In genomic region chr11:102220728-102221467, GRCh38 we compare ENCODE assay signal across 15 cellular contexts.
DNase-seq lines count a peak whose midpoint lies in the region; ATAC-seq and TF ChIP-seq lines count a peak whose summit lies in the region.
"Had no signal": no experiment of that assay in that cellular context is flagged by ENCODE, and none has a peak within 500 bp of the region (broad histone marks: within the 10 kb centered on the region; RNA-seq: fewer than 3 reads in every experiment).

No MANE protein-coding gene starts in this region.

- intact Hi-C loops in CD14-positive monocyte (cut with micrococcal nuclease) = no loop called here

- no peak overlapping the region for H3K4me2 ChIP-seq in neuronal stem cell (ENCODE audit: insufficient read depth, low read length, poor library complexity, severe bottlenecking)

- peak; percentile 24; the same call in 2 of the 3 replicates for ATAC-seq in RWPE2 (ENCODE audit: low read depth)
- ATAC-seq: activated CD8-positive, alpha-beta memory T cell treated with anti-CD3 and anti-CD28 coated beads, Interleukin-2, amount 10 ng/mL, durations not matched to agents 7 days and 5 days; effector memory CD8-positive, alpha-beta T cell had no signal

- H3K9me3 ChIP-seq in RWPE2 (ENCODE audit: severe bottlenecking) = no peaks in the 10 kb centered on the region
- H3K9me3 ChIP-seq in neuronal stem cell (replicated peaks in 1 of 2; ENCODE audit: control insufficient read depth in 2 of 2, insufficient read depth in 1 of 2, low read depth in 1 of 2, low read length in 2 of 2) = no peaks in the 10 kb centered on the region

- no peak overlapping the region for H2AFZ ChIP-seq in neuronal stem cell (ENCODE audit: low read length)

- H2BK5ac ChIP-seq in neuronal stem cell (ENCODE audit: low read length) = no peak overlapping the region

- H2BK12ac ChIP-seq in neuronal stem cell (ENCODE audit: low read length) = no peak overlapping the region

- no peak overlapping the region for H4K8ac ChIP-seq in neuronal stem cell (ENCODE audit: low read depth, low read length)

- H3K9me3 Mint-ChIP-seq in nephron (no peaks in the 10 kb centered on the region), CD14-positive monocyte (peaks cover 0 to 2% (median 0%) of the 10 kb centered on the region in 7 donors)
- H3K9me3 Mint-ChIP-seq: effector memory CD8-positive, alpha-beta T cell had no signal

- no peak overlapping the region for H3K9ac ChIP-seq in neuronal stem cell (ENCODE audit: low read depth, low read length, poor library complexity)

- no peak overlapping the region for H3K18ac ChIP-seq in neuronal stem cell (ENCODE audit: low read length)

- peak; percentile 66 for DNase-seq in HCEC 1CT
- no peak for DNase-seq in RWPE2 (ENCODE audit: low spot score)
- peak; percentile 33 for DNase-seq in epithelial cell of esophagus (ENCODE audit: low read depth)
- DNase-seq in CD14-positive monocyte (ENCODE audit: low spot score) = no peak
- DNase-seq in NCI-H187 (lab: John Stamatoyannopoulos, UW) = no peak
- no peak for DNase-seq in neuronal stem cell (ENCODE audit: low spot score)
- DNase-seq in NCI-H1417 treated with DMSO at 0.1 percent for 48 hours (lab: John Stamatoyannopoulos, UW) = no peak
- DNase-seq: activated CD4-positive, CD25-positive, alpha-beta regulatory T cell; activated CD8-positive, alpha-beta memory T cell treated with anti-CD3 and anti-CD28 coated beads, Interleukin-2, amount 10 ng/mL, durations not matched to agents 7 days and 5 days; DMS79; effector memory CD8-positive, alpha-beta T cell; SW 1271 had no signal

- H2AK5ac ChIP-seq in neuronal stem cell (ENCODE audit: low read depth, low read length) = no peak overlapping the region

- H3K23ac ChIP-seq in neuronal stem cell (ENCODE audit: low read depth, low read length, poor library complexity) = no peak overlapping the region

- H3K36me3 Mint-ChIP-seq in nephron (ENCODE audit: low read depth) (peaks cover 71% of the 10 kb centered on the region), CD14-positive monocyte (no peaks in the 10 kb centered on the region)
- H3K36me3 Mint-ChIP-seq: activated CD8-positive, alpha-beta memory T cell treated with anti-CD3 and anti-CD28 coated beads, Interleukin-2, amount 10 ng/mL, durations not matched to agents 7 days and 5 days had no signal

- H3K4me1 ChIP-seq in RWPE2 (ENCODE audit: insufficient read depth, poor library complexity, severe bottlenecking) (peaks cover 67% of the 10 kb centered on the region), neuronal stem cell (ENCODE audit: control insufficient read depth in 2 of 2, insufficient read depth in 1 of 2, low read depth in 1 of 2, low read length in 2 of 2) (no peaks in the 10 kb centered on the region)

- H3K4me3 Mint-ChIP-seq in nephron (no peak overlapping the region), CD14-positive monocyte (no peak overlapping the region)
- H3K4me3 Mint-ChIP-seq: activated CD8-positive, alpha-beta memory T cell treated with anti-CD3 and anti-CD28 coated beads, Interleukin-2, amount 10 ng/mL, durations not matched to agents 7 days and 5 days; effector memory CD8-positive, alpha-beta T cell had no signal

- H3K27me3 ChIP-seq in RWPE2 (ENCODE audit: insufficient read depth, poor library complexity, severe bottlenecking) (no peaks in the 10 kb centered on the region), neuronal stem cell (ENCODE audit: control insufficient read depth in 3 of 3, insufficient read depth in 3 of 3, low read depth in 1 of 3, low read length in 3 of 3) (no peaks in the 10 kb centered on the region)

- H3K27ac Mint-ChIP-seq in nephron (peak overlapping the region in 2 of 3 experiments; percentile 6 to 8), CD14-positive monocyte (no peak overlapping the region)
- H3K27ac Mint-ChIP-seq: activated CD8-positive, alpha-beta memory T cell treated with anti-CD3 and anti-CD28 coated beads, Interleukin-2, amount 10 ng/mL, durations not matched to agents 7 days and 5 days; effector memory CD8-positive, alpha-beta T cell; progenitor cell of endocrine pancreas had no signal

- H3K4me3 ChIP-seq in RWPE2 (ENCODE audit: severe bottlenecking) = no peak overlapping the region
- no peak overlapping the region for H3K4me3 ChIP-seq in epithelial cell of esophagus (ENCODE audit: low read length)
- H3K4me3 ChIP-seq in neuronal stem cell (ENCODE audit: low read length in 2 of 2) = no peak overlapping the region

- no CpG with 5 or more reads among the region's 7 CpGs for WGBS in neuronal stem cell (ENCODE audit: extremely low coverage in 2 of 2, insufficient read length in 2 of 2, insufficient replicate concordance in 1 of 2), 2 donors

- H3K27me3 Mint-ChIP-seq in nephron (ENCODE audit: low read depth) (no peaks in the 10 kb centered on the region), CD14-positive monocyte (ENCODE audit: low read depth in 3 of 3) (peaks cover 2 to 8% (median 6%) of the 10 kb centered on the region in 3 donors)
- H3K27me3 Mint-ChIP-seq: progenitor cell of endocrine pancreas had no signal

- H3K79me1 ChIP-seq in neuronal stem cell (ENCODE audit: low read depth, low read length) = no peaks in the 10 kb centered on the region

- peaks cover 39% of the 10 kb centered on the region for H3K4me1 Mint-ChIP-seq in nephron
- no peaks in the 10 kb centered on the region for H3K4me1 Mint-ChIP-seq in CD14-positive monocyte
- H3K4me1 Mint-ChIP-seq: activated CD8-positive, alpha-beta memory T cell treated with anti-CD3 and anti-CD28 coated beads, Interleukin-2, amount 10 ng/mL, durations not matched to agents 7 days and 5 days had no signal

- H3K36me3 ChIP-seq in RWPE2 (ENCODE audit: low read depth) (peaks cover 80% of the 10 kb centered on the region), neuronal stem cell (replicated peaks in 1 of 2; ENCODE audit: control insufficient read depth in 2 of 2, insufficient read depth in 2 of 2, low read length in 2 of 2) (peaks cover 0 to 96% of the 10 kb centered on the region in 2 donors)

- H3K4ac ChIP-seq in neuronal stem cell (ENCODE audit: low read length) = no peak overlapping the region

- H4K91ac ChIP-seq in neuronal stem cell (ENCODE audit: low read depth, low read length, poor library complexity) = no peak overlapping the region

- peak overlapping the region; percentile 99 for H3K27ac ChIP-seq in RWPE2 (ENCODE audit: poor library complexity, severe bottlenecking)
- H3K27ac ChIP-seq in neuronal stem cell (replicated peaks; ENCODE audit: low read length) = no peak overlapping the region
- H3K27ac ChIP-seq: C4-2B had no signal

- no peak overlapping the region for H2BK15ac ChIP-seq in neuronal stem cell (ENCODE audit: low read length)

- TF ChIP-seq CTCF in RWPE2 (IDR thresholded peaks at IDR 0.05; ENCODE audit: poor library complexity, severe bottlenecking) = no peak
- TF ChIP-seq CTCF in epithelial cell of esophagus (IDR thresholded peaks at IDR 0.05; ENCODE audit: insufficient read depth, low read depth, low read length, missing control alignments) = no peak
- no peak for TF ChIP-seq CTCF in nephron (IDR thresholded peaks at IDR 0.05; ENCODE audit: unreplicated experiment in 3 of 3)
- no peak for TF ChIP-seq CTCF in CD14-positive monocyte (IDR thresholded peaks at IDR 0.05)

- no peak overlapping the region for H2BK120ac ChIP-seq in neuronal stem cell (ENCODE audit: low read depth, low read length)

- H3K14ac ChIP-seq in neuronal stem cell (ENCODE audit: low read length) = no peak overlapping the region

Comparison
In these comparisons a context has a peak if more than half of its experiments do, and no peak if none do; other contexts are left out.
1. DNase-seq: peak in HCEC 1CT (single experiment) and epithelial cell of esophagus (single experiment); none in RWPE2 (single experiment), CD14-positive monocyte (single experiment), NCI-H187 (0 of 2), neuronal stem cell (single experiment) and NCI-H1417 treated with DMSO at 0.1 percent for 48 hours (single experiment).
2. H3K27ac Mint-ChIP-seq: peak in nephron (2 of 3); none in CD14-positive monocyte (0 of 7).